ENCODE assay signal across 8 cellular contexts in genomic region chr17:45051060-45051719, GRCh38. TPM values are rescaled to one million over a fixed set of nuclear protein-coding genes. Genes with fewer than 3 reads are reported as not detected.
DNase-seq lines count a peak whose midpoint lies in the region; ATAC-seq, FAIRE-seq and TF ChIP-seq lines count a peak whose summit lies in the region.

DCAKD (minus strand) TSS chr17:45051632; CDS start chr17:45034885, 16,747 bp downstream.

- TF ChIP-seq EP300 in upper lobe of left lung (IDR thresholded peaks at IDR 0.05): no peak

- intact Hi-C loops in adrenal gland (cut with DNase I) (no loop called here), heart right ventricle (cut with DNase I) (loop anchor here in 2 of 10 donors (1.0 to 5.0 kb wide), 2 partner anchors 10 to 46 kb away; partner anchors contain the start of gene NMT1 (in 1 of the 2)), posterior vena cava (cut with DNase I) (no loop called here)

- H3K36me3 ChIP-seq in adrenal gland (replicated peaks in 1 of 2): no peaks in the 10 kb centered on the region
- H3K36me3 ChIP-seq in heart right ventricle: peaks cover 0 to 6% (median 0%) of the 10 kb centered on the region in 9 donors
- no peaks in the 10 kb centered on the region for H3K36me3 ChIP-seq in upper lobe of left lung

- H3K4me3 ChIP-seq in adrenal gland (peak within 1 kb of the TSS in 3 of 4 donors; percentile 13 to 70 (median 48)), heart right ventricle (peak within 1 kb of the TSS; percentile 26 to 76 (median 70)), upper lobe of left lung (peak within 1 kb of the TSS; percentile 40 to 63 (median 62))

- H3K4me1 ChIP-seq in adrenal gland (replicated peaks in 1 of 2): peaks cover 12 to 27% of the 10 kb centered on the region in 2 donors
- peaks cover 2 to 31% (median 21%) of the 10 kb centered on the region in 9 donors for H3K4me1 ChIP-seq in heart right ventricle
- H3K4me1 ChIP-seq in upper lobe of left lung: peaks cover 12 to 23% (median 18%) of the 10 kb centered on the region in 4 donors

- H3K27ac ChIP-seq in adrenal gland (peak within 1 kb of the TSS; percentile 69 to 98 (median 87)), heart right ventricle (peak within 1 kb of the TSS; percentile 76 to 97 (median 94)), upper lobe of left lung (peak within 1 kb of the TSS; percentile 83 to 93 (median 91))

- no peaks in the 10 kb centered on the region for H3K9me3 ChIP-seq in adrenal gland (replicated peaks in 1 of 3)
- no peaks in the 10 kb centered on the region for H3K9me3 ChIP-seq in heart right ventricle
- H3K9me3 ChIP-seq in upper lobe of left lung: no peaks in the 10 kb centered on the region

- TF ChIP-seq POLR2A in GM12891 (IDR thresholded peaks at IDR 0.05; ENCODE audit: low read depth, low read length) (peak; percentile 69; the same call in 1 of the 2 replicates), adrenal gland (IDR thresholded peaks at IDR 0.05) (peak; percentile 78 to 89), upper lobe of left lung (IDR thresholded peaks at IDR 0.05) (peak in 3 of 4 donors; percentile 68 to 87 (median 75))

- FAIRE-seq in GM12891 (lab: Jason Lieb, UNC): peak; percentile 87

- DNase-seq in GM12891 (ENCODE audit: insufficient read length, low spot score) (peak; percentile 94), NCI-H1436 treated with DMSO at 0.1 percent for 48 hours (lab: John Stamatoyannopoulos, UW) (peak; percentile 76), T-helper 1 cell (peak; percentile 81 to 98 (median 86)), adrenal gland (peak; percentile 93 to 96 (median 94)), heart right ventricle (peak; percentile 91 to 94), posterior vena cava (ENCODE audit: low spot score) (peak; percentile 98), upper lobe of left lung (peak; percentile 97 to 98)

- H3K27me3 ChIP-seq in adrenal gland (no peaks in the 10 kb centered on the region), heart right ventricle (no peaks in the 10 kb centered on the region), upper lobe of left lung (no peaks in the 10 kb centered on the region)

- ATAC-seq in HG02840 (IDR thresholded peaks at IDR 0.05; ENCODE audit: low FRiP score, unreplicated experiment) (peak; percentile 71), heart right ventricle (peak; percentile 98 to 100 (median 99)), upper lobe of left lung (ENCODE audit: low FRiP score in 2 of 2) (peak; percentile 99 to 100)

- 0 to 1% (median 1%) methylated on average over 10 to 55 of the region's 56 CpGs for WGBS in adrenal gland, 4 donors
- WGBS in heart right ventricle, 2 donors: 0 to 1% methylated on average over 55 to 56 of the region's 56 CpGs
- WGBS in upper lobe of left lung, 2 donors: 0% methylated on average over 3 to 8 of the region's 56 CpGs

- peak in 2 of 6 experiments; percentile 27 to 32 for TF ChIP-seq CTCF in adrenal gland (IDR thresholded peaks at IDR 0.05)
- peak in 4 of 9 donors; percentile 6 to 21 (median 8) for TF ChIP-seq CTCF in heart right ventricle (IDR thresholded peaks at IDR 0.05)
- peak in 5 of 6 experiments; percentile 16 to 67 (median 39) for TF ChIP-seq CTCF in upper lobe of left lung (IDR thresholded peaks at IDR 0.05)

TF ChIP-seq in GM12891, 5 proteins besides CTCF, POLR2A, EP300 and RAD21:
- TF ChIP-seq TAF1 (IDR thresholded peaks at IDR 0.05; ENCODE audit: low read depth, low read length) (no peak), POLR2AphosphoS5 (IDR thresholded peaks at IDR 0.05; ENCODE audit: low read depth, low read length) (peak; percentile 58; the same call in 1 of the 2 replicates)

RNA-seq across cellular contexts. Expression of gene DCAKD, which starts in this region (rescaled TPM):
- polyA plus RNA-seq in GM12891 (2012; ENCODE audit: low read depth, missing spikeins): 24.3 TPM
- total RNA-seq in adrenal gland (100 to 1,000 TPM in 2 of 8 donors, 10 to 100 TPM in 6; 53.1 to 115 (median 74.6) TPM), heart right ventricle (10 to 100 TPM; 28.1 to 46.2 (median 32.7) TPM), posterior vena cava (10 to 100 TPM; 17.9 to 19.9 TPM), upper lobe of left lung (10 to 100 TPM; 16.0 to 29.3 (median 22.2) TPM)
- polyA plus RNA-seq in adrenal gland (10 to 100 TPM; 34.9 to 40.6 (median 35.2) TPM), heart right ventricle (10 to 100 TPM; 21.1 to 22.9 TPM)

Comparison
In these comparisons a context has a peak if more than half of its experiments do, and no peak if none do; other contexts are left out.
1. Peak in every context shown above with its lines: DNase-seq, ATAC-seq, H3K4me3 ChIP-seq and H3K27ac ChIP-seq.